15 cellular contexts compared by ENCODE assay signal in the genomic region with DNA sequence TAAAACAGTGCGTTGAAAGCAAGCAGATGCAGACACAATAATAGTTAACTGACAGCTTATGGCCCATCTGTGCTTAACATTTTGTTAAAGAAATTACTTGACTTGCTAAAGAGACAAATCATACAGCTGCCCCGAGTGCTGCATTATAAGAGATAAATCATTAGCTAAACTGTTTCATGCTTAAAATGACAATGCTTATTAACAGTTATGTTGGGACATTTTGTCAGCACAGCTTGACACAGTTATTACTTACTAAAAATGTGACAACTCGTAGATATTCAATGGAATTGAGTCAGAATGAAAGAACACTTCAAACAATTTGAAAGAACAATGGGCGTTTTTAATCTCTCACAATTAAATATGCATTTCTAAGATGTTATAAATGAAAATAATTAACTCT. TPM values are rescaled to one million over a fixed set of nuclear protein-coding genes. Genes with fewer than 3 reads are reported as not detected.
DNase-seq lines count a peak whose midpoint lies in the region; ATAC-seq and TF ChIP-seq lines count a peak whose summit lies in the region.
"Had no signal": no experiment of that assay in that cellular context is flagged by ENCODE, and none has a peak within 500 bp of the region (broad histone marks: within the 10 kb centered on the region; RNA-seq: fewer than 3 reads in every experiment).

No MANE protein-coding gene starts in this region.

- H3K79me2 ChIP-seq in GM23338 (replicated peaks; ENCODE audit: insufficient read depth), result no peaks in the 10 kb centered on the region

- H3K27ac Mint-ChIP-seq in GM23338, result no peak overlapping the region
- H3K27ac Mint-ChIP-seq: CD4-positive, alpha-beta memory T cell; IgD-negative memory B cell had no signal

- no peaks in the 10 kb centered on the region for H3K36me3 Mint-ChIP-seq in GM23338 (ENCODE audit: low read depth)
- H3K36me3 Mint-ChIP-seq: CD4-positive, alpha-beta memory T cell; IgD-negative memory B cell had no signal

- H3K4me3 ChIP-seq in GM23338 (no peak overlapping the region; the same call in 1 of the 2 replicates), ectodermal cell (ENCODE audit: insufficient read depth, low read depth, low read length) (no peak overlapping the region), iPS-15b (ENCODE audit: low read depth, low read length) (peak overlapping the region; percentile 1), spleen (no peak overlapping the region), H7 (ENCODE audit: insufficient read depth, low read depth, low read length) (no peak overlapping the region)

- peak overlapping the region; percentile 18; the same call in 1 of the 3 replicates for H3K4me3 Mint-ChIP-seq in GM23338
- H3K4me3 Mint-ChIP-seq: CD4-positive, alpha-beta memory T cell; IgD-negative memory B cell had no signal

- DNase-seq in Ammon's horn (ENCODE audit: low spot score) (peak; percentile 4), GM23338 (ENCODE audit: low spot score) (no peak), spleen (no peak), H7 (no peak)
- DNase-seq: BE2C; CD4-positive, alpha-beta memory T cell; DMS79 had no signal

- intact Hi-C loops in spleen (cut with DNase I; ENCODE audit: low total_unique reads), result no loop called here

- no peaks in the 10 kb centered on the region for H3K9me2 ChIP-seq in GM23338 (ENCODE audit: insufficient read depth)

- H3K4me2 ChIP-seq in GM23338, result peak overlapping the region; percentile 74

- no peaks in the 10 kb centered on the region for H4K20me1 ChIP-seq in GM23338 (replicated peaks; ENCODE audit: insufficient read depth)

- no peaks in the 10 kb centered on the region for H3K9me3 Mint-ChIP-seq in GM23338

- no peak overlapping the region for H2AFZ ChIP-seq in GM23338

- H3K27me3 Mint-ChIP-seq in GM23338 (ENCODE audit: insufficient read depth, low read depth, poor library complexity), result peaks cover 33% of the 10 kb centered on the region

- H3K9me3 ChIP-seq in ectodermal cell (ENCODE audit: control insufficient read depth, low read length) (no peaks in the 10 kb centered on the region), iPS-15b (ENCODE audit: control insufficient read depth, insufficient read depth, low read length) (no peaks in the 10 kb centered on the region), spleen (no peaks in the 10 kb centered on the region)
- H3K9me3 ChIP-seq: BE2C had no signal

- no peak overlapping the region for H3K9ac ChIP-seq in iPS-15b (ENCODE audit: low read depth, low read length)

- no peak for TF ChIP-seq POLR2A in spleen (IDR thresholded peaks at IDR 0.05)

- no peaks in the 10 kb centered on the region for H3K36me3 ChIP-seq in GM23338 (ENCODE audit: insufficient read depth)
- no peaks in the 10 kb centered on the region for H3K36me3 ChIP-seq in ectodermal cell (ENCODE audit: control insufficient read depth, insufficient read depth, low read length)
- H3K36me3 ChIP-seq in iPS-15b (ENCODE audit: control insufficient read depth, insufficient read depth, low read length), result no peaks in the 10 kb centered on the region
- H3K36me3 ChIP-seq in spleen, result no peaks in the 10 kb centered on the region
- no peaks in the 10 kb centered on the region for H3K36me3 ChIP-seq in H7 (replicated peaks; ENCODE audit: control insufficient read depth, insufficient read depth, low read length)
- H3K36me3 ChIP-seq: BE2C had no signal

- H3K4me1 ChIP-seq in GM23338 (ENCODE audit: insufficient read depth) (peaks cover 39% of the 10 kb centered on the region), ectodermal cell (ENCODE audit: control insufficient read depth, insufficient read depth, low read length) (peaks cover 65% of the 10 kb centered on the region), iPS-15b (ENCODE audit: control insufficient read depth, insufficient read depth, low read length) (peaks cover 15% of the 10 kb centered on the region), spleen (no peaks in the 10 kb centered on the region)
- H3K4me1 ChIP-seq: BE2C had no signal

- WGBS in ectodermal cell, 2 experiments, result 49 to 63% methylated on average over 3 of the region's 4 CpGs
- 15 to 22% (median 20%) methylated on average over 4 of the region's 4 CpGs for WGBS in spleen, 5 donors

- ATAC-seq in GM23338 (no peak), GM21515 (IDR thresholded peaks at IDR 0.05; ENCODE audit: unreplicated experiment) (no peak)
- ATAC-seq: HCT116 had no signal

- TF ChIP-seq CTCF in GM23338 (conservative IDR thresholded peaks at IDR 0.05; ENCODE audit: low read depth in 2 of 2) (no peak), spleen (IDR thresholded peaks at IDR 0.05 in 8 of 11, conservative IDR thresholded peaks at IDR 0.05 in 3 of 11) (no peak)

- no peak overlapping the region for H3K27ac ChIP-seq in GM23338 (ENCODE audit: low read depth)
- H3K27ac ChIP-seq in ectodermal cell (ENCODE audit: insufficient read depth, low read depth, low read length, poor library complexity, severe bottlenecking), result peak overlapping the region; percentile 78
- H3K27ac ChIP-seq in spleen, result no peak overlapping the region
- H3K27ac ChIP-seq: C4-2B had no signal

- peaks cover 49% of the 10 kb centered on the region for H3K4me1 Mint-ChIP-seq in GM23338
- H3K4me1 Mint-ChIP-seq: CD4-positive, alpha-beta memory T cell; IgD-negative memory B cell had no signal

- H3F3A ChIP-seq in GM23338 (replicated peaks; ENCODE audit: low read depth), result no peaks in the 10 kb centered on the region

- H3K27me3 ChIP-seq in GM23338 (ENCODE audit: insufficient read depth) (peaks cover 23% of the 10 kb centered on the region), ectodermal cell (ENCODE audit: control insufficient read depth, insufficient read depth, low read length, poor library complexity, severe bottlenecking) (no peaks in the 10 kb centered on the region), iPS-15b (ENCODE audit: control insufficient read depth, insufficient read depth, low read length) (peaks cover 33% of the 10 kb centered on the region), spleen (replicated peaks in 1 of 7) (peaks cover 0 to 62% (median 19%) of the 10 kb centered on the region in 7 donors), H7 (ENCODE audit: control insufficient read depth, insufficient read depth, low read length) (peaks cover 6% of the 10 kb centered on the region)

TF ChIP-seq in GM23338, 12 proteins besides CTCF, POLR2A, EP300 and RAD21 (continues in another document):
- TF ChIP-seq CREB1 (CRISPR knock-in tag; IDR thresholded peaks at IDR 0.05; ENCODE audit: low read depth) (no peak), ZNF114 (CRISPR knock-in tag; IDR thresholded peaks at IDR 0.05) (no peak), POLR2AphosphoS5 (IDR thresholded peaks at IDR 0.05; ENCODE audit: low read depth) (no peak), EZH2phosphoT487 (IDR thresholded peaks at IDR 0.05; ENCODE audit: unreplicated experiment) (no peak), JUNB (IDR thresholded peaks at IDR 0.05; ENCODE audit: unreplicated experiment) (no peak), NANOG (IDR thresholded peaks at IDR 0.05; ENCODE audit: borderline replicate concordance) (no peak), STAT1 (IDR thresholded peaks at IDR 0.05; ENCODE audit: unreplicated experiment) (no peak), EZH2 (IDR thresholded peaks at IDR 0.05; ENCODE audit: low read depth, unreplicated experiment) (no peak), ZNF331 (CRISPR knock-in tag; IDR thresholded peaks at IDR 0.05; ENCODE audit: low read depth) (no peak)
- TF ChIP-seq, protein P1, sequence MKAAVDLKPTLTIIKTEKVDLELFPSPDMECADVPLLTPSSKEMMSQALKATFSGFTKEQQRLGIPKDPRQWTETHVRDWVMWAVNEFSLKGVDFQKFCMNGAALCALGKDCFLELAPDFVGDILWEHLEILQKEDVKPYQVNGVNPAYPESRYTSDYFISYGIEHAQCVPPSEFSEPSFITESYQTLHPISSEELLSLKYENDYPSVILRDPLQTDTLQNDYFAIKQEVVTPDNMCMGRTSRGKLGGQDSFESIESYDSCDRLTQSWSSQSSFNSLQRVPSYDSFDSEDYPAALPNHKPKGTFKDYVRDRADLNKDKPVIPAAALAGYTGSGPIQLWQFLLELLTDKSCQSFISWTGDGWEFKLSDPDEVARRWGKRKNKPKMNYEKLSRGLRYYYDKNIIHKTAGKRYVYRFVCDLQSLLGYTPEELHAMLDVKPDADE (IDR thresholded peaks at IDR 0.05), result no peak
- TF ChIP-seq, protein P2, sequence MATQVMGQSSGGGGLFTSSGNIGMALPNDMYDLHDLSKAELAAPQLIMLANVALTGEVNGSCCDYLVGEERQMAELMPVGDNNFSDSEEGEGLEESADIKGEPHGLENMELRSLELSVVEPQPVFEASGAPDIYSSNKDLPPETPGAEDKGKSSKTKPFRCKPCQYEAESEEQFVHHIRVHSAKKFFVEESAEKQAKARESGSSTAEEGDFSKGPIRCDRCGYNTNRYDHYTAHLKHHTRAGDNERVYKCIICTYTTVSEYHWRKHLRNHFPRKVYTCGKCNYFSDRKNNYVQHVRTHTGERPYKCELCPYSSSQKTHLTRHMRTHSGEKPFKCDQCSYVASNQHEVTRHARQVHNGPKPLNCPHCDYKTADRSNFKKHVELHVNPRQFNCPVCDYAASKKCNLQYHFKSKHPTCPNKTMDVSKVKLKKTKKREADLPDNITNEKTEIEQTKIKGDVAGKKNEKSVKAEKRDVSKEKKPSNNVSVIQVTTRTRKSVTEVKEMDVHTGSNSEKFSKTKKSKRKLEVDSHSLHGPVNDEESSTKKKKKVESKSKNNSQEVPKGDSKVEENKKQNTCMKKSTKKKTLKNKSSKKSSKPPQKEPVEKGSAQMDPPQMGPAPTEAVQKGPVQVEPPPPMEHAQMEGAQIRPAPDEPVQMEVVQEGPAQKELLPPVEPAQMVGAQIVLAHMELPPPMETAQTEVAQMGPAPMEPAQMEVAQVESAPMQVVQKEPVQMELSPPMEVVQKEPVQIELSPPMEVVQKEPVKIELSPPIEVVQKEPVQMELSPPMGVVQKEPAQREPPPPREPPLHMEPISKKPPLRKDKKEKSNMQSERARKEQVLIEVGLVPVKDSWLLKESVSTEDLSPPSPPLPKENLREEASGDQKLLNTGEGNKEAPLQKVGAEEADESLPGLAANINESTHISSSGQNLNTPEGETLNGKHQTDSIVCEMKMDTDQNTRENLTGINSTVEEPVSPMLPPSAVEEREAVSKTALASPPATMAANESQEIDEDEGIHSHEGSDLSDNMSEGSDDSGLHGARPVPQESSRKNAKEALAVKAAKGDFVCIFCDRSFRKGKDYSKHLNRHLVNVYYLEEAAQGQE (IDR thresholded peaks at IDR 0.05; ENCODE audit: unreplicated experiment), result no peak

RNA-seq across cellular contexts. Expression of a gene that starts 57.3 kb away (rescaled TPM):
- not detected in 2 replicates for total RNA-seq in GM23338 (2014; rRNA removed; shearing (Covaris generic))
- polyA plus RNA-seq in GM23338 (2016; fragmentation: Nextera tagmentation; extraction: Ambion mirVana), result not detected in 2 replicates
- polyA plus RNA-seq in ectodermal cell (2013, experiment 1 of 4), result 164 TPM
- 167 TPM for polyA plus RNA-seq in ectodermal cell (2013, experiment 2 of 4)
- 111 TPM for polyA plus RNA-seq in ectodermal cell (2013, experiment 3 of 4)
- 125 TPM for polyA plus RNA-seq in ectodermal cell (2013, experiment 4 of 4)
- total RNA-seq in spleen, result under 1 TPM in 1 of 7 donors, not detected in 6; 0.26 TPM
- polyA plus RNA-seq in spleen, result not detected
- not detected in 2 replicates for total RNA-seq in H7 (2014; rRNA removed; shearing (Covaris generic))
- total RNA-seq: CD4-positive, alpha-beta memory T cell; G401; HT1080 had no signal
- polyA plus RNA-seq: CD4-positive, alpha-beta memory T cell; IgD-negative memory B cell had no signal
